Comparison of ENCODE assay signal across 8 cellular contexts in the genomic region with DNA sequence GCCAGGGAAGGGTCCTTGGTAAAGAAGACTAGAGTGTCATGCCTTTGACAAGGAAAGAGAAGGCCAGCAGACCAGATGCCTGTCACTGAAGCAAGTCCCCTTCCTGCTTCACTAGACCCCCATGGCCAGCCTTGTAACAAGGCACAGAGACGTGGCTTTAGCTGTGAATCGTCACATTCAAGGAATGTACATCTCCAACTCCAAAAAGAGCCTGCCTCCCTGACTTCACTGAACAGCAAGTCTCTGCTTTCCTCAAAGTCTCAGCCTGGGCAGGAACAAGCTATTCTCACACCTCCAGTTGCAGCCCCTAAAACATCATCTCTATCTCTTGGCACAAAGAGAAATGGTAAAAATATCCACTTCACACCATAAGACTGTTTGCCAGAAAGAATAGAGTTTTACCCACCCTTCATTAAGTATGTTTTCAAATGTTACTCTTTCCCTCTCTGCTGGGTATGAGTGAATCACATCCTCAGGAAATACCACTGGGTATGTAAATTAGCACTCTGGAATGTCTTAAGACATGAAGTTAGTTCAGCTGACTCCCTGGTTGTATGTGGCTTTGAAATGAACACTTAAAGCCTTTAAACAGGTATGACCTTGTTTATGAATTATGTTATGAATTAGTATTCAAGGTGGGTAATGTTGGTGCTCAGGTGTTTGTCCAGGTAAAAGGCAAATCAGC. TPM values are rescaled to one million over a fixed set of nuclear protein-coding genes. Genes with fewer than 3 reads are reported as not detected.
DNase-seq lines count a peak whose midpoint lies in the region; ATAC-seq and TF ChIP-seq lines count a peak whose summit lies in the region.

No MANE protein-coding gene starts in this region.

- no peaks in the 10 kb centered on the region for H3K27me3 ChIP-seq in Peyer's patch
- H3K27me3 ChIP-seq in esophagus (ENCODE audit: control insufficient read depth in 1 of 2, insufficient read depth in 2 of 2, low read length in 2 of 2): no peaks in the 10 kb centered on the region

- H3K4me1 ChIP-seq in Peyer's patch (peaks cover 0 to 47% (median 0%) of the 10 kb centered on the region in 4 donors), esophagus (ENCODE audit: control insufficient read depth in 2 of 2, insufficient read depth in 2 of 2, low read length in 1 of 2) (peaks cover 0 to 5% of the 10 kb centered on the region in 2 donors)

- ATAC-seq in GM18861 (IDR thresholded peaks at IDR 0.05; ENCODE audit: unreplicated experiment): no peak

- 36 to 67% methylated on average over 2 of the region's 2 CpGs for WGBS in esophagus, 2 donors

- no peak overlapping the region for H3K4me3 ChIP-seq in Peyer's patch
- no peak overlapping the region for H3K4me3 ChIP-seq in esophagus (ENCODE audit: low read depth in 1 of 2, low read length in 2 of 2)

- DNase-seq in GM04504 (ENCODE audit: low read depth): peak; percentile 62
- DNase-seq in Peyer's patch: no peak
- DNase-seq in renal cortical epithelial cell (ENCODE audit: low read depth): peak; percentile 98
- no peak for DNase-seq in NCI-H146 (lab: John Stamatoyannopoulos, UW)
- no peak for DNase-seq in GM19238 (ENCODE audit: insufficient read length, low spot score)
- no peak for DNase-seq in midbrain (lab: John Stamatoyannopoulos, UW)

- H3K9me3 ChIP-seq in Peyer's patch (no peaks in the 10 kb centered on the region), esophagus (ENCODE audit: control insufficient read depth in 2 of 2, insufficient read depth in 1 of 2, low read depth in 1 of 2, low read length in 1 of 2) (no peaks in the 10 kb centered on the region)

- TF ChIP-seq CTCF in Peyer's patch (IDR thresholded peaks at IDR 0.05): no peak

- H3K36me3 ChIP-seq in Peyer's patch: no peaks in the 10 kb centered on the region
- no peaks in the 10 kb centered on the region for H3K36me3 ChIP-seq in esophagus (ENCODE audit: control insufficient read depth in 2 of 2, insufficient read depth in 2 of 2, low read length in 1 of 2)

- no peak for TF ChIP-seq POLR2A in Peyer's patch (IDR thresholded peaks at IDR 0.05)

- H3K27ac ChIP-seq in Peyer's patch: peak overlapping the region in 3 of 4 donors; percentile 55 to 77 (median 77)
- H3K27ac ChIP-seq in esophagus (ENCODE audit: low read depth in 2 of 2, low read length in 1 of 2): peak overlapping the region; percentile 43 to 53

RNA-seq across cellular contexts. Expression of gene NT5E, which starts 46.4 kb away (rescaled TPM):
- total RNA-seq in Peyer's patch (10 to 100 TPM; 14.7 to 40.6 (median 22.7) TPM), renal cortical epithelial cell (39.3 and 164 TPM in 2 replicates)
- polyA plus RNA-seq in esophagus: 1 to 10 TPM in 1 of 2 donors, under 1 TPM in 1; 0.51 to 1.3 TPM

Comparison
In these comparisons a context has a peak if more than half of its experiments do, and no peak if none do; other contexts are left out.
1. DNase-seq: peak in GM04504 (single experiment) and renal cortical epithelial cell (single experiment); none in Peyer's patch (0 of 3), NCI-H146 (single experiment), GM19238 (single experiment) and midbrain (single experiment).